ENCODE assay signal across 26 cellular contexts in genomic region chr20:24359306-24359705, GRCh38.
"Had no signal": no experiment of that assay in that cellular context is flagged by ENCODE, and none has a peak within 500 bp of the region (broad histone marks: within the 10 kb centered on the region; RNA-seq: fewer than 3 reads in every experiment).

No MANE protein-coding gene starts in this region.

- H3K36me3 ChIP-seq: ascending aorta, cardiac muscle cell, esophagus muscularis mucosa, heart right ventricle, spleen, suprapubic skin, tibial artery, upper lobe of right lung had no signal

- ATAC-seq: activated CD8-positive, alpha-beta memory T cell treated with anti-CD3 and anti-CD28 coated beads, Interleukin-2, amount 10 ng/mL, durations not matched to agents 7 days and 5 days; activated CD8-positive, alpha-beta T cell treated with anti-CD3 and anti-CD28 coated beads, Interleukin-2, amount 10 ng/mL, durations not matched to agents 7 days and 5 days; foreskin keratinocyte; naive thymus-derived CD4-positive, alpha-beta T cell; T-helper 17 cell; upper lobe of right lung had no signal

- H3K27ac Mint-ChIP-seq: activated B cell treated with CpG ODN at 0.5 μM for 24 hours; activated CD8-positive, alpha-beta memory T cell treated with anti-CD3 and anti-CD28 coated beads, Interleukin-2, amount 10 ng/mL, durations not matched to agents 7 days and 5 days; activated CD8-positive, alpha-beta T cell treated with anti-CD3 and anti-CD28 coated beads, Interleukin-2, amount 10 ng/mL, durations not matched to agents 7 days and 5 days; activated naive CD8-positive, alpha-beta T cell treated with anti-CD3 and anti-CD28 coated beads, Interleukin-2, amount 10 ng/mL, durations not matched to agents 7 days and 5 days; activated T-helper 2 cell treated with anti-CD3 and anti-CD28 coated beads, Interferon-gamma antibody, Interleukin-2, Interleukin-4, amounts not matched to agents 10 μg/mL and 5 μg/mL and 100 μg/mL, durations not matched to agents 14 hours and 24 hours and 36 hours; naive thymus-derived CD4-positive, alpha-beta T cell; T-helper 17 cell had no signal

- H3K4me3 ChIP-seq: ascending aorta, cardiac muscle cell, coronary artery, esophagus muscularis mucosa, heart right ventricle, spleen, suprapubic skin, tibial artery, upper lobe of right lung had no signal

- H3K4me3 Mint-ChIP-seq: activated B cell treated with CpG ODN at 0.5 μM for 24 hours; activated CD8-positive, alpha-beta memory T cell treated with anti-CD3 and anti-CD28 coated beads, Interleukin-2, amount 10 ng/mL, durations not matched to agents 7 days and 5 days; activated CD8-positive, alpha-beta T cell treated with anti-CD3 and anti-CD28 coated beads, Interleukin-2, amount 10 ng/mL, durations not matched to agents 7 days and 5 days; activated naive CD8-positive, alpha-beta T cell treated with anti-CD3 and anti-CD28 coated beads, Interleukin-2, amount 10 ng/mL, durations not matched to agents 7 days and 5 days; brain; naive thymus-derived CD4-positive, alpha-beta T cell; neural crest cell; T-helper 17 cell had no signal

- H3K4me1 Mint-ChIP-seq: activated B cell treated with CpG ODN at 0.5 μM for 24 hours; activated CD8-positive, alpha-beta memory T cell treated with anti-CD3 and anti-CD28 coated beads, Interleukin-2, amount 10 ng/mL, durations not matched to agents 7 days and 5 days; activated naive CD8-positive, alpha-beta T cell treated with anti-CD3 and anti-CD28 coated beads, Interleukin-2, amount 10 ng/mL, durations not matched to agents 7 days and 5 days; T-helper 17 cell had no signal

- H3K9me3 ChIP-seq: suprapubic skin had no signal

- H3K36me3 Mint-ChIP-seq: activated CD8-positive, alpha-beta memory T cell treated with anti-CD3 and anti-CD28 coated beads, Interleukin-2, amount 10 ng/mL, durations not matched to agents 7 days and 5 days; activated naive CD8-positive, alpha-beta T cell treated with anti-CD3 and anti-CD28 coated beads, Interleukin-2, amount 10 ng/mL, durations not matched to agents 7 days and 5 days; brain had no signal

- DNase-seq: activated B cell treated with CpG ODN at 0.5 μM for 24 hours; activated CD8-positive, alpha-beta memory T cell treated with anti-CD3 and anti-CD28 coated beads, Interleukin-2, amount 10 ng/mL, durations not matched to agents 7 days and 5 days; activated CD8-positive, alpha-beta T cell treated with anti-CD3 and anti-CD28 coated beads, Interleukin-2, amount 10 ng/mL, durations not matched to agents 7 days and 5 days; activated naive CD4-positive, alpha-beta T cell treated with Interleukin-2 at 50 U/mL for 16 hours; activated naive CD8-positive, alpha-beta T cell treated with anti-CD3 and anti-CD28 coated beads, Interleukin-2, amount 10 ng/mL, durations not matched to agents 7 days and 5 days; activated T-cell treated with anti-CD3 and anti-CD28 coated beads, Interleukin-2, amount 50 U/mL, for 48 hours; cerebellar nuclear complex; foreskin keratinocyte; heart right ventricle; midbrain; naive thymus-derived CD4-positive, alpha-beta T cell; right cardiac atrium; spleen; stimulated activated naive CD4-positive, alpha-beta T cell; T-helper 17 cell; T1000; tibial artery; upper lobe of right lung had no signal

- H3K27me3 Mint-ChIP-seq: activated naive CD8-positive, alpha-beta T cell treated with anti-CD3 and anti-CD28 coated beads, Interleukin-2, amount 10 ng/mL, durations not matched to agents 7 days and 5 days had no signal

- H3K27ac ChIP-seq: ascending aorta, cardiac muscle cell, coronary artery, esophagus muscularis mucosa, foreskin keratinocyte, heart right ventricle, spleen, suprapubic skin, tibial artery, upper lobe of right lung had no signal

- H3K27me3 ChIP-seq: ascending aorta, esophagus muscularis mucosa, foreskin keratinocyte, spleen, suprapubic skin, tibial artery, upper lobe of right lung had no signal

- H3K4me1 ChIP-seq: ascending aorta, esophagus muscularis mucosa, foreskin keratinocyte, suprapubic skin, tibial artery, upper lobe of right lung had no signal
